ENCODE assay signal across 1 cellular context in the genomic region with DNA sequence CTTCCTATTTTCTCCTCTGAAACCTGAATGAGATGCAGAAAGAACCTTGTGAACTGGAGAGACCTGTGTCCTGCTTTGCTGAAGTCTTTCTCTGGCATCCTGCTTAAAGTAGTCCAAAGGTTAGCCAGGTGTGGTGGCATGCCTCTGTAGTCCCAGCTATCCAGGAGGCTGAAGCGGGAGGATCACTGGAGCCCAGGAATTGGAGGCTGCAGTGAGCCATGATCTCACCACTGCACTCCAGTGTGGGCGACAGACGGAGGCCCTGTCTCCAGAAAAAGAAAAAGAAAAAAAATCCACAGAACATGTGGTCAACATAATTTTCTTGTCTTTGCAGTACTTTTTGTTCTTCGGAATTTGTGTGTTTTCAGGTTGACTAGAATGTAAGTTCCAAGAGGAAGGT.
TF ChIP-seq lines count a peak whose summit lies in the region.

No MANE protein-coding gene starts in this region.

TF ChIP-seq in endothelial cell of umbilical vein, 7 proteins besides CTCF, POLR2A, EP300 and RAD21 (continued from another document):
- TF ChIP-seq JUN (IDR thresholded peaks at IDR 0.05; ENCODE audit: borderline replicate concordance, insufficient read depth, insufficient read length, low read depth), result no peak
TF ChIP-seq in endothelial cell of umbilical vein: peak in this region for 0.
